In the genomic region with DNA sequence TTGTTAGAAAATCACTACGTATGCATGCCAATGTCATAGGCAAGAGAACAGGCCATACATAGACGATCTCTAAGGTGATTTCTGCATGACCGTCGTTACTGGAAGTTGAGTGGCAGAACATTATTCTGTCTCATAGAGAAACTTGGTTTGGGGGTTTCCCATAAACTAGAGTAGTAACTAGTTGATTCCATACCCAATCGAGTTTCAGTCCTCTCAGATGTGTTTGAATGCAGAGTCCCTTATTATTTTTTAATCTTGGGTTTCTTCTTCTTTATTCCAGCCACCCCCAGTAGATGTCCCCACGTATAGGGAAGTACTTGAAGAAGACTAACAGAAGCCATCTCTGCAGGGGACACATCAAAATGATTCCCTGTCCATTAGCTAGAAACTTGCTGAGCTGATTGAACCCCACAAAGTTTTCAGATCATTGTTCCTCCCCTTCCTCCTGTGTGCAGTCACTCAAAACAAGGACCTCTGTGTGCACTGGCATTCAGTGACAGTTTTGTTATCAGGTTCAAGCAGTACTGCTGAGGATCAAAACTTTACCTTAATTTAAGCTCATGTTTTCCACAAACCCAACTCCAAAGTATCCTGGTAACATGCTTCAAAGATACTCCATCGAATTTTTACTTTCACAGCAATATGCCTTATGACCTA, we compare ENCODE assay signal across 1 cellular context.
TF ChIP-seq lines count a peak whose summit lies in the region.

No MANE protein-coding gene starts in this region.

TF ChIP-seq in GM23338, 12 proteins besides CTCF, POLR2A, EP300 and RAD21 (continued from another document):
- TF ChIP-seq, protein P1, sequence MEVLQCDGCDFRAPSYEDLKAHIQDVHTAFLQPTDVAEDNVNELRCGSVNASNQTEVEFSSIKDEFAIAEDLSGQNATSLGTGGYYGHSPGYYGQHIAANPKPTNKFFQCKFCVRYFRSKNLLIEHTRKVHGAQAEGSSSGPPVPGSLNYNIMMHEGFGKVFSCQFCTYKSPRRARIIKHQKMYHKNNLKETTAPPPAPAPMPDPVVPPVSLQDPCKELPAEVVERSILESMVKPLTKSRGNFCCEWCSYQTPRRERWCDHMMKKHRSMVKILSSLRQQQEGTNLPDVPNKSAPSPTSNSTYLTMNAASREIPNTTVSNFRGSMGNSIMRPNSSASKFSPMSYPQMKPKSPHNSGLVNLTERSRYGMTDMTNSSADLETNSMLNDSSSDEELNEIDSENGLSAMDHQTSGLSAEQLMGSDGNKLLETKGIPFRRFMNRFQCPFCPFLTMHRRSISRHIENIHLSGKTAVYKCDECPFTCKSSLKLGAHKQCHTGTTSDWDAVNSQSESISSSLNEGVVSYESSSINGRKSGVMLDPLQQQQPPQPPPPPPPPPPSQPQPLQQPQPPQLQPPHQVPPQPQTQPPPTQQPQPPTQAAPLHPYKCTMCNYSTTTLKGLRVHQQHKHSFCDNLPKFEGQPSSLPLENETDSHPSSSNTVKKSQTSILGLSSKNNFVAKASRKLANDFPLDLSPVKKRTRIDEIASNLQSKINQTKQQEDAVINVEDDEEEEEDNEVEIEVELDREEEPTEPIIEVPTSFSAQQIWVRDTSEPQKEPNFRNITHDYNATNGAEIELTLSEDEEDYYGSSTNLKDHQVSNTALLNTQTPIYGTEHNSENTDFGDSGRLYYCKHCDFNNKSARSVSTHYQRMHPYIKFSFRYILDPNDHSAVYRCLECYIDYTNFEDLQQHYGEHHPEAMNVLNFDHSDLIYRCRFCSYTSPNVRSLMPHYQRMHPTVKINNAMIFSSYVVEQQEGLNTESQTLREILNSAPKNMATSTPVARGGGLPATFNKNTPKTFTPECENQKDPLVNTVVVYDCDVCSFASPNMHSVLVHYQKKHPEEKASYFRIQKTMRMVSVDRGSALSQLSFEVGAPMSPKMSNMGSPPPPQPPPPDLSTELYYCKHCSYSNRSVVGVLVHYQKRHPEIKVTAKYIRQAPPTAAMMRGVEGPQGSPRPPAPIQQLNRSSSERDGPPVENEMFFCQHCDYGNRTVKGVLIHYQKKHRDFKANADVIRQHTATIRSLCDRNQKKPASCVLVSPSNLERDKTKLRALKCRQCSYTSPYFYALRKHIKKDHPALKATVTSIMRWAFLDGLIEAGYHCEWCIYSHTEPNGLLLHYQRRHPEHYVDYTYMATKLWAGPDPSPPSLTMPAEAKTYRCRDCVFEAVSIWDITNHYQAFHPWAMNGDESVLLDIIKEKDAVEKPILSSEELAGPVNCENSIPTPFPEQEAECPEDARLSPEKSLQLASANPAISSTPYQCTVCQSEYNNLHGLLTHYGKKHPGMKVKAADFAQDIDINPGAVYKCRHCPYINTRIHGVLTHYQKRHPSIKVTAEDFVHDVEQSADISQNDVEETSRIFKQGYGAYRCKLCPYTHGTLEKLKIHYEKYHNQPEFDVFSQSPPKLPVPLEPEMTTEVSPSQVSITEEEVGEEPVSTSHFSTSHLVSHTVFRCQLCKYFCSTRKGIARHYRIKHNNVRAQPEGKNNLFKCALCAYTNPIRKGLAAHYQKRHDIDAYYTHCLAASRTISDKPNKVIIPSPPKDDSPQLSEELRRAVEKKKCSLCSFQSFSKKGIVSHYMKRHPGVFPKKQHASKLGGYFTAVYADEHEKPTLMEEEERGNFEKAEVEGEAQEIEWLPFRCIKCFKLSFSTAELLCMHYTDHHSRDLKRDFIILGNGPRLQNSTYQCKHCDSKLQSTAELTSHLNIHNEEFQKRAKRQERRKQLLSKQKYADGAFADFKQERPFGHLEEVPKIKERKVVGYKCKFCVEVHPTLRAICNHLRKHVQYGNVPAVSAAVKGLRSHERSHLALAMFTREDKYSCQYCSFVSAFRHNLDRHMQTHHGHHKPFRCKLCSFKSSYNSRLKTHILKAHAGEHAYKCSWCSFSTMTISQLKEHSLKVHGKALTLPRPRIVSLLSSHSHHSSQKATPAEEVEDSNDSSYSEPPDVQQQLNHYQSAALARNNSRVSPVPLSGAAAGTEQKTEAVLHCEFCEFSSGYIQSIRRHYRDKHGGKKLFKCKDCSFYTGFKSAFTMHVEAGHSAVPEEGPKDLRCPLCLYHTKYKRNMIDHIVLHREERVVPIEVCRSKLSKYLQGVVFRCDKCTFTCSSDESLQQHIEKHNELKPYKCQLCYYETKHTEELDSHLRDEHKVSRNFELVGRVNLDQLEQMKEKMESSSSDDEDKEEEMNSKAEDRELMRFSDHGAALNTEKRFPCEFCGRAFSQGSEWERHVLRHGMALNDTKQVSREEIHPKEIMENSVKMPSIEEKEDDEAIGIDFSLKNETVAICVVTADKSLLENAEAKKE (CRISPR knock-in tag; IDR thresholded peaks at IDR 0.05): no peak
